Comparison of ENCODE assay signal across 8 cellular contexts in genomic region chr19:1590641-1591397, GRCh38. TPM values are rescaled to one million over a fixed set of nuclear protein-coding genes. Genes with fewer than 3 reads are reported as not detected.
DNase-seq lines count a peak whose midpoint lies in the region; ATAC-seq and TF ChIP-seq lines count a peak whose summit lies in the region.

No MANE protein-coding gene starts in this region.

- peaks cover 12 to 28% of the 10 kb centered on the region in 2 donors for H3K4me1 ChIP-seq in adrenal gland (replicated peaks in 1 of 2)

- TF ChIP-seq CTCF in HL-60 (IDR thresholded peaks at IDR 0.05; ENCODE audit: insufficient read depth, low read length) (no peak), WI38 (IDR thresholded peaks at IDR 0.05; ENCODE audit: low read depth, low read length) (peak; percentile 20; the same call in 1 of the 2 replicates), fibroblast of mammary gland (conservative IDR thresholded peaks at IDR 0.05; ENCODE audit: control insufficient read depth, insufficient read depth, low read depth, low read length) (peak; percentile 37), adrenal gland (IDR thresholded peaks at IDR 0.05) (peak in 1 of 6 experiments; percentile 13)

- no peaks in the 10 kb centered on the region for H3K9me3 ChIP-seq in adrenal gland (replicated peaks in 1 of 3)

- peaks cover 0 to 3% of the 10 kb centered on the region in 2 donors for H3K36me3 ChIP-seq in adrenal gland (replicated peaks in 1 of 2)

- H3K27me3 ChIP-seq in HL-60 (ENCODE audit: insufficient read depth, poor library complexity, severe bottlenecking) (no peaks in the 10 kb centered on the region), adrenal gland (no peaks in the 10 kb centered on the region)

- no peak for TF ChIP-seq POLR2A in adrenal gland (IDR thresholded peaks at IDR 0.05)

- H3K27ac ChIP-seq in HL-60 (replicated peaks), result peak overlapping the region; percentile 99
- H3K27ac ChIP-seq in adrenal gland, result peak overlapping the region in 2 of 5 donors; percentile 90 to 96

- DNase-seq in D341Med (ENCODE audit: low spot score) (peak; percentile 71), HL-60 (ENCODE audit: low read depth in 1 of 2, low spot score in 1 of 2) (peak in 1 of 2 experiments; percentile 55), fibroblast of mammary gland (ENCODE audit: low read depth) (peak; percentile 31), skeletal muscle cell (ENCODE audit: low read depth) (no peak), SHP77 treated with DMSO at 0.1 percent for 48 hours (lab: John Stamatoyannopoulos, UW) (no peak), adrenal gland (no peak)

- H3K4me3 ChIP-seq in HL-60 (replicated peaks; ENCODE audit: insufficient read depth, low read length) (peak overlapping the region; percentile 67), WI38 (ENCODE audit: low read depth, low read length) (peak overlapping the region; percentile 73), fibroblast of mammary gland (ENCODE audit: control insufficient read depth, low read depth, low read length) (peak overlapping the region; percentile 76), skeletal muscle cell (ENCODE audit: low read depth, low read length) (peak overlapping the region; percentile 93), adrenal gland (peak overlapping the region in 1 of 4 donors; percentile 94)

- intact Hi-C loops in adrenal gland (cut with DNase I), result no loop called here

- WGBS in adrenal gland, 4 donors, result 21 to 30% (median 22%) methylated on average over 10 of the region's 10 CpGs

- ATAC-seq in HG02852 (IDR thresholded peaks at IDR 0.05; ENCODE audit: unreplicated experiment), result no peak

RNA-seq across cellular contexts. Expression of gene MBD3, which starts 1.8 kb away (rescaled TPM):
- total RNA-seq in adrenal gland, result 100 to 1,000 TPM in 4 of 8 donors, 10 to 100 TPM in 4; 60.6 to 144 (median 97.2) TPM
- 100 to 1,000 TPM in 1 of 3 donors, 10 to 100 TPM in 1, 1 to 10 TPM in 1; 3.5 to 221 (median 95.8) TPM for polyA plus RNA-seq in adrenal gland

RNA-seq across cellular contexts. Expression of gene UQCR11, which starts 14.4 kb away (rescaled TPM):
- total RNA-seq in adrenal gland, result 100 to 1,000 TPM in 5 of 8 donors, 10 to 100 TPM in 3; 47.1 to 336 (median 240) TPM
- 100 to 1,000 TPM in 1 of 3 donors, 10 to 100 TPM in 2; 91.7 to 122 (median 96.9) TPM for polyA plus RNA-seq in adrenal gland

RNA-seq across cellular contexts. Expression of gene MEX3D, which starts 22.7 kb away (rescaled TPM):
- 10 to 100 TPM; 10.6 to 31.6 (median 20.6) TPM for total RNA-seq in adrenal gland
- polyA plus RNA-seq in adrenal gland, result 1 to 10 TPM; 1.6 to 2.6 (median 2.1) TPM

Comparison
In these comparisons a context has a peak if more than half of its experiments do, and no peak if none do; other contexts are left out.
1. DNase-seq: peak in D341Med (single experiment) and fibroblast of mammary gland (single experiment); none in skeletal muscle cell (single experiment), SHP77 treated with DMSO at 0.1 percent for 48 hours (single experiment) and adrenal gland (0 of 7).